8 cellular contexts compared by ENCODE assay signal in genomic region chr17:56499799-56500388, GRCh38.
A peak's percentile ranks its signal among the peaks of the same experiment; 100 is the strongest.
DNase-seq lines count a peak whose midpoint lies in the region; ATAC-seq and TF ChIP-seq lines count a peak whose summit lies in the region.

No MANE protein-coding gene starts in this region.

- H3K4me1 ChIP-seq in OCI-LY3 (ENCODE audit: low read length) (peaks cover under 1% of the 10 kb centered on the region; the same call in 1 of the 2 replicates), tibial artery (no peaks in the 10 kb centered on the region)

- H3K27me3 ChIP-seq in OCI-LY3 (ENCODE audit: low read depth, low read length) (peaks cover 16% of the 10 kb centered on the region; the same call in 1 of the 2 replicates), tibial artery (no peaks in the 10 kb centered on the region)

- no peaks in the 10 kb centered on the region for H3K4me1 Mint-ChIP-seq in natural killer cell
- no peaks in the 10 kb centered on the region for H3K4me1 Mint-ChIP-seq in natural killer cell treated with Interleukin-12 subunit alpha and Interleukin-12 subunit beta and Interleukin-15 and Interleukin-18, amount 100 ng/mL, for 72 hours (ENCODE audit: low read depth in 2 of 2)
- H3K4me1 Mint-ChIP-seq in stimulated activated naive CD8-positive, alpha-beta T cell treated with anti-CD3 and anti-CD28 coated beads, Interleukin-15, amount 100 ng/mL, for 72 hours, result no peaks in the 10 kb centered on the region

- H3K9ac ChIP-seq in OCI-LY3 (ENCODE audit: low read length), result no peak overlapping the region

- H3K9me3 Mint-ChIP-seq in natural killer cell, result no peaks in the 10 kb centered on the region
- no peaks in the 10 kb centered on the region for H3K9me3 Mint-ChIP-seq in natural killer cell treated with Interleukin-12 subunit alpha and Interleukin-12 subunit beta and Interleukin-15 and Interleukin-18, amount 100 ng/mL, for 72 hours
- no peaks in the 10 kb centered on the region for H3K9me3 Mint-ChIP-seq in stimulated activated naive CD8-positive, alpha-beta T cell treated with anti-CD3 and anti-CD28 coated beads, Interleukin-15, amount 100 ng/mL, for 72 hours

- H3K4me3 Mint-ChIP-seq in natural killer cell, result no peak overlapping the region
- no peak overlapping the region for H3K4me3 Mint-ChIP-seq in natural killer cell treated with Interleukin-12 subunit alpha and Interleukin-12 subunit beta and Interleukin-15 and Interleukin-18, amount 100 ng/mL, for 72 hours
- no peak overlapping the region for H3K4me3 Mint-ChIP-seq in stimulated activated naive CD8-positive, alpha-beta T cell treated with anti-CD3 and anti-CD28 coated beads, Interleukin-15, amount 100 ng/mL, for 72 hours

- no peaks in the 10 kb centered on the region for H4K20me1 ChIP-seq in OCI-LY3 (ENCODE audit: insufficient read depth, low read length)

- H3K27ac ChIP-seq in OCI-LY3 (ENCODE audit: low read length), result no peak overlapping the region
- no peak overlapping the region for H3K27ac ChIP-seq in tibial artery

- no peaks in the 10 kb centered on the region for H3K36me3 Mint-ChIP-seq in natural killer cell
- H3K36me3 Mint-ChIP-seq in natural killer cell treated with Interleukin-12 subunit alpha and Interleukin-12 subunit beta and Interleukin-15 and Interleukin-18, amount 100 ng/mL, for 72 hours, result no peaks in the 10 kb centered on the region

- no peak for ATAC-seq in natural killer cell
- ATAC-seq in natural killer cell treated with Interleukin-12 subunit alpha and Interleukin-12 subunit beta and Interleukin-15 and Interleukin-18, amount 100 ng/mL, for 72 hours, result no peak
- ATAC-seq in stimulated activated naive CD8-positive, alpha-beta T cell treated with anti-CD3 and anti-CD28 coated beads, Interleukin-15, amount 100 ng/mL, for 72 hours, result no peak
- ATAC-seq in omental fat pad (ENCODE audit: low FRiP score), result no peak

- no peak for TF ChIP-seq POLR2A in erythroblast (IDR thresholded peaks at IDR 0.05; ENCODE audit: low read length)

- H3K79me2 ChIP-seq in OCI-LY3 (ENCODE audit: low read length), result no peaks in the 10 kb centered on the region

- intact Hi-C loops in natural killer cell (cut with micrococcal nuclease) (no loop called here), tibial artery (cut with DNase I; ENCODE audit: low total_unique reads) (no loop called here)

- TF ChIP-seq CTCF in natural killer cell (IDR thresholded peaks at IDR 0.05) (peak; percentile 19), OCI-LY3 (IDR thresholded peaks at IDR 0.05; ENCODE audit: low read depth, low read length) (peak; percentile 63), tibial artery (IDR thresholded peaks at IDR 0.05) (no peak), omental fat pad (IDR thresholded peaks at IDR 0.05) (no peak)

- no peaks in the 10 kb centered on the region for H3K9me3 ChIP-seq in OCI-LY3 (ENCODE audit: insufficient read depth, low read length)
- no peaks in the 10 kb centered on the region for H3K9me3 ChIP-seq in tibial artery

- DNase-seq in natural killer cell (no peak), erythroblast (lab: John Stamatoyannopoulos, UW) (peak; percentile 25 to 55), tibial artery (no peak), NCI-H345 treated with DMSO at 0.1 percent for 48 hours (lab: John Stamatoyannopoulos, UW; ENCODE audit: unreplicated experiment) (no peak), omental fat pad (ENCODE audit: low spot score) (no peak)
- no peak for DNase-seq in natural killer cell treated with Interleukin-12 subunit alpha and Interleukin-12 subunit beta and Interleukin-15 and Interleukin-18, amount 100 ng/mL, for 72 hours (ENCODE audit: low spot score)
- peak; percentile 8 to 21 for DNase-seq in stimulated activated naive CD8-positive, alpha-beta T cell treated with anti-CD3 and anti-CD28 coated beads, Interleukin-15, amount 100 ng/mL, for 72 hours

- no peak overlapping the region for H3K4me2 ChIP-seq in OCI-LY3 (ENCODE audit: low read length)

- H3K4me3 ChIP-seq in OCI-LY3 (ENCODE audit: low read length) (no peak overlapping the region), tibial artery (no peak overlapping the region)

- H3K27me3 Mint-ChIP-seq in natural killer cell (ENCODE audit: low read depth in 2 of 2), result peaks cover 0 to 8% of the 10 kb centered on the region in 2 donors
- H3K27me3 Mint-ChIP-seq in natural killer cell treated with Interleukin-12 subunit alpha and Interleukin-12 subunit beta and Interleukin-15 and Interleukin-18, amount 100 ng/mL, for 72 hours, result peaks cover 17 to 22% of the 10 kb centered on the region in 2 donors
- no peaks in the 10 kb centered on the region for H3K27me3 Mint-ChIP-seq in stimulated activated naive CD8-positive, alpha-beta T cell treated with anti-CD3 and anti-CD28 coated beads, Interleukin-15, amount 100 ng/mL, for 72 hours

- H3K36me3 ChIP-seq in OCI-LY3 (replicated peaks; ENCODE audit: low read depth, low read length) (no peaks in the 10 kb centered on the region), tibial artery (no peaks in the 10 kb centered on the region)

- H3K27ac Mint-ChIP-seq in natural killer cell, result no peak overlapping the region
- no peak overlapping the region for H3K27ac Mint-ChIP-seq in natural killer cell treated with Interleukin-12 subunit alpha and Interleukin-12 subunit beta and Interleukin-15 and Interleukin-18, amount 100 ng/mL, for 72 hours
- H3K27ac Mint-ChIP-seq in stimulated activated naive CD8-positive, alpha-beta T cell treated with anti-CD3 and anti-CD28 coated beads, Interleukin-15, amount 100 ng/mL, for 72 hours, result no peak overlapping the region

- H2AFZ ChIP-seq in OCI-LY3 (ENCODE audit: low read depth, low read length), result no peak overlapping the region

Comparison
In these comparisons a context has a peak if more than half of its experiments do, and no peak if none do; other contexts are left out.
1. DNase-seq: peak in erythroblast (2 of 2) and stimulated activated naive CD8-positive, alpha-beta T cell treated with anti-CD3 and anti-CD28 coated beads, Interleukin-15, amount 100 ng/mL, for 72 hours (2 of 2); none in natural killer cell (single experiment), natural killer cell treated with Interleukin-12 subunit alpha and Interleukin-12 subunit beta and Interleukin-15 and Interleukin-18, amount 100 ng/mL, for 72 hours (single experiment), tibial artery (0 of 2), NCI-H345 treated with DMSO at 0.1 percent for 48 hours (single experiment) and omental fat pad (single experiment).
2. CTCF ChIP-seq: peak in natural killer cell (single experiment) and OCI-LY3 (single experiment); none in tibial artery (0 of 2) and omental fat pad (0 of 3).